19 cellular contexts compared by ENCODE assay signal in genomic region chr12:58764100-58764953, GRCh38.
DNase-seq lines count a peak whose midpoint lies in the region; ATAC-seq and TF ChIP-seq lines count a peak whose summit lies in the region.
"Had no signal": no experiment of that assay in that cellular context is flagged by ENCODE, and none has a peak within 500 bp of the region (broad histone marks: within the 10 kb centered on the region; RNA-seq: fewer than 3 reads in every experiment).

No MANE protein-coding gene starts in this region.

- 54 to 55% methylated on average over 6 of the region's 6 CpGs for WGBS in body of pancreas, 2 donors

- H3K27me3 ChIP-seq in body of pancreas, result no peaks in the 10 kb centered on the region
- H3K27me3 ChIP-seq: BE2C, heart right ventricle, SJCRH30, uterus had no signal

- H3K9me3 ChIP-seq in body of pancreas, result no peaks in the 10 kb centered on the region
- H3K9me3 ChIP-seq: BE2C, SJCRH30, uterus had no signal

- ATAC-seq in HG03060 (IDR thresholded peaks at IDR 0.05; ENCODE audit: low read depth, unreplicated experiment), result peak; percentile 51
- no peak for ATAC-seq in body of pancreas
- no peak for ATAC-seq in activated CD8-positive, alpha-beta T cell treated with anti-CD3 and anti-CD28 coated beads for 36 hours
- ATAC-seq: activated naive CD8-positive, alpha-beta T cell treated with anti-CD3 and anti-CD28 coated beads, Interleukin-2, amount 50 U/mL, for 24 hours; activated T-cell treated with anti-CD3 and anti-CD28 coated beads, Interleukin-2, amount 50 U/mL, for 72 hours; heart right ventricle had no signal

- H3K4me3 ChIP-seq in body of pancreas, result no peak overlapping the region
- H3K4me3 ChIP-seq: heart right ventricle, SJCRH30, uterus had no signal

- no peaks in the 10 kb centered on the region for H3K27me3 Mint-ChIP-seq in mesothelial cell of epicardium (ENCODE audit: low read depth)
- no peaks in the 10 kb centered on the region for H3K27me3 Mint-ChIP-seq in activated CD8-positive, alpha-beta T cell treated with anti-CD3 and anti-CD28 coated beads for 36 hours
- H3K27me3 Mint-ChIP-seq: activated naive CD8-positive, alpha-beta T cell treated with anti-CD3 and anti-CD28 coated beads, Interleukin-2, amount 50 U/mL, for 24 hours; stimulated activated naive CD8-positive, alpha-beta T cell treated with anti-CD3 and anti-CD28 coated beads, Interleukin-15, Interleukin-2, amounts not matched to agents 100 ng/mL and 50 ng/mL, for 24 hours had no signal

- intact Hi-C loops in body of pancreas (cut with DNase I), result no loop called here
- intact Hi-C loops in activated CD8-positive, alpha-beta T cell treated with anti-CD3 and anti-CD28 coated beads for 36 hours (cut with micrococcal nuclease), result no loop called here

- peak overlapping the region in 3 of 4 donors; percentile 51 to 85 (median 82) for H3K27ac ChIP-seq in body of pancreas
- H3K27ac ChIP-seq: heart right ventricle, parathyroid adenoma, SJCRH30, uterus had no signal

- no peaks in the 10 kb centered on the region for H3K4me1 Mint-ChIP-seq in mesothelial cell of epicardium
- no peaks in the 10 kb centered on the region for H3K4me1 Mint-ChIP-seq in activated CD8-positive, alpha-beta T cell treated with anti-CD3 and anti-CD28 coated beads for 36 hours (ENCODE audit: low read depth)
- H3K4me1 Mint-ChIP-seq: activated naive CD8-positive, alpha-beta T cell treated with anti-CD3 and anti-CD28 coated beads, Interleukin-2, amount 50 U/mL, for 24 hours had no signal

- peaks cover 4% of the 10 kb centered on the region for H3K36me3 Mint-ChIP-seq in mesothelial cell of epicardium
- no peaks in the 10 kb centered on the region for H3K36me3 Mint-ChIP-seq in activated CD8-positive, alpha-beta T cell treated with anti-CD3 and anti-CD28 coated beads for 36 hours (ENCODE audit: low read depth)

- H3K4me3 Mint-ChIP-seq in mesothelial cell of epicardium, result no peak overlapping the region
- no peak overlapping the region for H3K4me3 Mint-ChIP-seq in activated CD8-positive, alpha-beta T cell treated with anti-CD3 and anti-CD28 coated beads for 36 hours
- H3K4me3 Mint-ChIP-seq: activated naive CD8-positive, alpha-beta T cell treated with anti-CD3 and anti-CD28 coated beads, Interleukin-2, amount 50 U/mL, for 24 hours; activated T-cell treated with anti-CD3 and anti-CD28 coated beads, Interleukin-2, amount 50 U/mL, for 72 hours; stimulated activated naive CD8-positive, alpha-beta T cell treated with anti-CD3 and anti-CD28 coated beads, Interleukin-15, Interleukin-2, amounts not matched to agents 100 ng/mL and 50 ng/mL, for 24 hours had no signal

- H3K36me3 ChIP-seq in body of pancreas (replicated peaks in 1 of 2; ENCODE audit: insufficient read depth in 1 of 2, low read depth in 2 of 2), result no peaks in the 10 kb centered on the region
- H3K36me3 ChIP-seq: BE2C, heart right ventricle, SJCRH30, uterus had no signal

- CTCF ChIA-PET in activated CD8-positive, alpha-beta T cell treated with anti-CD3 and anti-CD28 coated beads for 36 hours (lab: Charles Lee), result no interaction called here

- peak overlapping the region; percentile 2 for H3K27ac Mint-ChIP-seq in mesothelial cell of epicardium
- H3K27ac Mint-ChIP-seq in activated CD8-positive, alpha-beta T cell treated with anti-CD3 and anti-CD28 coated beads for 36 hours, result no peak overlapping the region
- H3K27ac Mint-ChIP-seq: activated naive CD8-positive, alpha-beta T cell treated with anti-CD3 and anti-CD28 coated beads, Interleukin-2, amount 50 U/mL, for 24 hours; activated T-cell treated with anti-CD3 and anti-CD28 coated beads, Interleukin-2, amount 50 U/mL, for 72 hours; stimulated activated naive CD8-positive, alpha-beta T cell treated with anti-CD3 and anti-CD28 coated beads, Interleukin-15, Interleukin-2, amounts not matched to agents 100 ng/mL and 50 ng/mL, for 24 hours had no signal

- peaks cover 44% of the 10 kb centered on the region for H3K4me1 ChIP-seq in body of pancreas
- H3K4me1 ChIP-seq: BE2C, heart right ventricle, parathyroid adenoma, uterus had no signal

- peaks cover 10% of the 10 kb centered on the region for H3K9me3 Mint-ChIP-seq in mesothelial cell of epicardium
- H3K9me3 Mint-ChIP-seq in activated CD8-positive, alpha-beta T cell treated with anti-CD3 and anti-CD28 coated beads for 36 hours, result peaks cover 4% of the 10 kb centered on the region

- DNase-seq in DMS53 treated with DMSO at 0.1 percent for 48 hours (lab: John Stamatoyannopoulos, UW; ENCODE audit: unreplicated experiment), result peak; percentile 30
- no peak for DNase-seq in body of pancreas
- no peak for DNase-seq in mesothelial cell of epicardium (ENCODE audit: low spot score in 2 of 2, unreplicated experiment in 2 of 2)
- DNase-seq in GDM1 (lab: John Stamatoyannopoulos, UW), result no peak
- no peak for DNase-seq in activated CD8-positive, alpha-beta T cell treated with anti-CD3 and anti-CD28 coated beads for 36 hours
- no peak for DNase-seq in DMS 273 treated with DMSO at 0.1 percent for 48 hours (lab: John Stamatoyannopoulos, UW)
- DNase-seq in C1 segment of cervical spinal cord (lab: John Stamatoyannopoulos, UW), result no peak
- DNase-seq: activated CD4-positive, alpha-beta T cell treated with anti-CD3 and anti-CD28 coated beads, Interleukin-2, amount 50 U/mL, for 1 hour; activated naive CD8-positive, alpha-beta T cell treated with anti-CD3 and anti-CD28 coated beads, Interleukin-2, amount 50 U/mL, for 24 hours; activated T-cell treated with anti-CD3 and anti-CD28 coated beads, Interleukin-2, amount 50 U/mL, for 72 hours; BE2C; heart right ventricle; MV-4-11; NCI-H2227 treated with DMSO at 0.1 percent for 48 hours; SJCRH30; uterus had no signal

- TF ChIP-seq CTCF in body of pancreas (IDR thresholded peaks at IDR 0.05) (no peak), mesothelial cell of epicardium (IDR thresholded peaks at IDR 0.05; ENCODE audit: unreplicated experiment) (no peak)
- no peak for TF ChIP-seq CTCF in activated CD8-positive, alpha-beta T cell treated with anti-CD3 and anti-CD28 coated beads for 36 hours (IDR thresholded peaks at IDR 0.05)

- POLR2A ChIA-PET in activated CD8-positive, alpha-beta T cell treated with anti-CD3 and anti-CD28 coated beads for 36 hours (lab: Charles Lee), result no interaction called here

- TF ChIP-seq POLR2A in body of pancreas (IDR thresholded peaks at IDR 0.05), result no peak
